Comparison of ENCODE assay signal across 9 cellular contexts in the genomic region with DNA sequence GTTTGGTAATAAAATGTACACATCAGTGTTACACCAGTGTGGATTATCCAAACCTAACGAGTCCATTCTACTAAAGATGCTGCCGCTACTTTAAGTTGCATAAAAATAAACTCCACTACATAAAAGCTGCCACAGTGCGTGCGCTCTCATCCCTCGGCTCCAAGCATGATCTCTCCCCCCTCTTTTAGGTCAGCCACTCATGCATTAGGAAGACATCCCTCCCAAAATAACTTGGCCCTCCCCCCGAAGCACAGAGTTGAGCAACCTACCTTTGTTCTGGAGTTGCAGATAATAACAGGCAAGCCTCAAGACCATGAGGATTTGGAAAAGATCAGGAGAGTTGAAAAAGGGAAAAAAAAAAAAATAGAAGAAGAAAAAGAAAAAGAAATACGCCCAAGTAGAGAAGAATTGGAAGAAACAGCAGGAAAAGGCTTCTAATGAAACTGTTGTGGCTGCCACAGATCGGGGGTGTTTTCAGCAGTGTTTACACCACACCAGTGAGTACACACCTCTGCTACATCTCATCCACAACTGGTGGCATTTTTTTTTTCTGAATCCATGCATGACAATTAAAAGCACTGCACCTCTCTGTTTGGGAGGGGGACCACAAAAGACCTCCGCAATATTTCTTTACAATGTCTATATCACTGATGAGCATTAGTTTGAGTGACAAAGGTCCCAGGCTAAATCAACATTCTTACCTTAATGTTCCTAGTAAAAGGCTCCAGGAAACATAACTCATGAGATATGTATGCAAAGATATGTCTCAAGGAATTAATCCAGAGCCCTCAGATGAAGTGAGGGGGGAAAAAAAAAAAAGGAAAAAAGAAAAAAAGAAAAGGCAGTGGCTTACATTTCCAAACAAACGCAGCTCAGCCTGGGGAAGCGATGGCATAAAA.
DNase-seq lines count a peak whose midpoint lies in the region; ATAC-seq and TF ChIP-seq lines count a peak whose summit lies in the region.
"Had no signal": no experiment of that assay in that cellular context is flagged by ENCODE, and none has a peak within 500 bp of the region (broad histone marks: within the 10 kb centered on the region; RNA-seq: fewer than 3 reads in every experiment).

No MANE protein-coding gene starts in this region.

- H3K27me3 Mint-ChIP-seq in stimulated activated naive B cell treated with anti-CD40 and anti-IgM and Interleukin-4, amounts not matched to agents 10 μg/mL and 1 μg/mL and 100 μg/mL, for 72 hours: no peaks in the 10 kb centered on the region

- H3K4me1 Mint-ChIP-seq in stimulated activated naive B cell treated with anti-CD40 and anti-IgM and Interleukin-4, amounts not matched to agents 10 μg/mL and 1 μg/mL and 100 μg/mL, for 72 hours: peaks cover 41 to 96% of the 10 kb centered on the region in 2 donors

- H3K27ac ChIP-seq in brain microvascular endothelial cell: peak overlapping the region; percentile 96

- no peak overlapping the region for H3K27ac Mint-ChIP-seq in stimulated activated naive B cell treated with anti-CD40 and anti-IgM and Interleukin-4, amounts not matched to agents 10 μg/mL and 1 μg/mL and 100 μg/mL, for 72 hours

- intact Hi-C loops in left colon (cut with DNase I, micrococcal nuclease): loop anchor here in 1 of 2 donors (10.0 kb wide), 1 partner anchor 110 kb away; no protein-coding TSS in a partner anchor

- H3K36me3 Mint-ChIP-seq in stimulated activated naive B cell treated with anti-CD40 and anti-IgM and Interleukin-4, amounts not matched to agents 10 μg/mL and 1 μg/mL and 100 μg/mL, for 72 hours: peaks cover 12 to 40% of the 10 kb centered on the region in 2 donors

- peak; percentile 44 for ATAC-seq in left colon
- no peak for ATAC-seq in stimulated activated naive B cell treated with anti-CD40 and anti-IgM and Interleukin-4, amounts not matched to agents 10 μg/mL and 1 μg/mL and 100 μg/mL, for 72 hours (replicated peaks)
- no peak for ATAC-seq in GM21619 (IDR thresholded peaks at IDR 0.05; ENCODE audit: unreplicated experiment)

- H3K36me3 ChIP-seq in brain microvascular endothelial cell (replicated peaks): no peaks in the 10 kb centered on the region

- H3K4me3 ChIP-seq in brain microvascular endothelial cell (ENCODE audit: low read depth, low read length): peak overlapping the region; percentile 46

- H3K4me3 Mint-ChIP-seq in stimulated activated naive B cell treated with anti-CD40 and anti-IgM and Interleukin-4, amounts not matched to agents 10 μg/mL and 1 μg/mL and 100 μg/mL, for 72 hours: peak overlapping the region; percentile 2 to 7

- no peaks in the 10 kb centered on the region for H3K9me3 Mint-ChIP-seq in stimulated activated naive B cell treated with anti-CD40 and anti-IgM and Interleukin-4, amounts not matched to agents 10 μg/mL and 1 μg/mL and 100 μg/mL, for 72 hours

- peak; percentile 11 for DNase-seq in HT1080 (ENCODE audit: low read depth)
- DNase-seq in brain microvascular endothelial cell: peak; percentile 90
- DNase-seq in left colon: peak in 1 of 2 donors; percentile 57
- DNase-seq in stimulated activated naive B cell treated with anti-CD40 and anti-IgM and Interleukin-4, amounts not matched to agents 10 μg/mL and 1 μg/mL and 100 μg/mL, for 72 hours: no peak
- DNase-seq in NCI-H1694 treated with DMSO at 0.1 percent for 48 hours (lab: John Stamatoyannopoulos, UW): no peak
- no peak for DNase-seq in KBM-7
- DNase-seq in stimulated activated naive CD4-positive, alpha-beta T cell treated with Interleukin-2 at 50 U/mL for 16 hours (lab: John Stamatoyannopoulos, UW): no peak
- DNase-seq: NCI-H2029 treated with DMSO at 0.1 percent for 48 hours had no signal

- TF ChIP-seq CTCF in brain microvascular endothelial cell (IDR thresholded peaks at IDR 0.05; ENCODE audit: low read depth, low read length, missing control alignments): no peak

- in situ Hi-C loops in brain microvascular endothelial cell (cut with HindIII; ENCODE audit: low pct_ligation_motif_present, low sequenced_read_pairs): no loop called here
- in situ Hi-C loops in KBM-7 (cut with MboI; ENCODE audit: low pct_unique_long_range_greater_than_20kb, low sequenced_read_pairs): no loop called here

- H3K27me3 ChIP-seq in brain microvascular endothelial cell (replicated peaks): no peaks in the 10 kb centered on the region

Comparison
In these comparisons a context has a peak if more than half of its experiments do, and no peak if none do; other contexts are left out.
1. DNase-seq: peak in HT1080 (single experiment) and brain microvascular endothelial cell (single experiment); none in stimulated activated naive B cell treated with anti-CD40 and anti-IgM and Interleukin-4, amounts not matched to agents 10 μg/mL and 1 μg/mL and 100 μg/mL, for 72 hours (single experiment), NCI-H1694 treated with DMSO at 0.1 percent for 48 hours (single experiment), KBM-7 (single experiment) and stimulated activated naive CD4-positive, alpha-beta T cell treated with Interleukin-2 at 50 U/mL for 16 hours (single experiment).